18 cellular contexts compared by ENCODE assay signal in genomic region chr18:75293591-75293990, GRCh38.
A peak's percentile ranks its signal among the peaks of the same experiment; 100 is the strongest.
DNase-seq lines count a peak whose midpoint lies in the region; ATAC-seq and TF ChIP-seq lines count a peak whose summit lies in the region.
"Had no signal": no experiment of that assay in that cellular context is flagged by ENCODE, and none has a peak within 500 bp of the region (broad histone marks: within the 10 kb centered on the region; RNA-seq: fewer than 3 reads in every experiment).

No MANE protein-coding gene starts in this region.

- intact Hi-C loops in IMR-90 (cut with micrococcal nuclease) = no loop called here

- no peak overlapping the region for H3K9ac ChIP-seq in IMR-90 (ENCODE audit: low read depth, low read length)

- POLR2A ChIA-PET in IMR-90 (lab: Charles Lee; ENCODE audit: unreplicated experiment) = no interaction called here

- H2AK5ac ChIP-seq in IMR-90 (ENCODE audit: low read depth, low read length) = no peak overlapping the region

- H2BK5ac ChIP-seq in IMR-90 (ENCODE audit: low read depth, low read length, poor library complexity, severe bottlenecking) = no peak overlapping the region

- H3K23ac ChIP-seq in IMR-90 (ENCODE audit: low read depth, low read length) = no peak overlapping the region

- no peak overlapping the region for H3K4me3 ChIP-seq in IMR-90 (ENCODE audit: insufficient read depth, low read depth, low read length)
- H3K4me3 ChIP-seq: ascending aorta, gastrocnemius medialis, vagina had no signal

- CTCF ChIA-PET in IMR-90 (lab: Yijun Ruan, JAX) = no interaction called here

- H3K9me3 Mint-ChIP-seq in activated T-cell treated with anti-CD3 and anti-CD28 coated beads, Interleukin-2, amount 50 U/mL, for 4 hours = no peaks in the 10 kb centered on the region

- H3K27ac ChIP-seq in IMR-90 (ENCODE audit: insufficient read depth, low read length) = no peak overlapping the region
- H3K27ac ChIP-seq: ascending aorta, gastrocnemius medialis, vagina had no signal

- no peak overlapping the region for H3K18ac ChIP-seq in IMR-90 (ENCODE audit: low read depth, low read length)

- H3K36me3 ChIP-seq in IMR-90 (ENCODE audit: control insufficient read depth, insufficient read depth, low read length) = no peaks in the 10 kb centered on the region; the same call in 1 of the 2 replicates
- H3K36me3 ChIP-seq: ascending aorta, vagina had no signal

- no peak overlapping the region for H3K56ac ChIP-seq in IMR-90 (ENCODE audit: extremely low read depth, insufficient read depth, low read length)

- H3K36me3 Mint-ChIP-seq in activated T-cell treated with anti-CD3 and anti-CD28 coated beads, Interleukin-2, amount 50 U/mL, for 4 hours (ENCODE audit: insufficient read depth) = peaks cover 2% of the 10 kb centered on the region

- no peaks in the 10 kb centered on the region for H3K4me1 ChIP-seq in IMR-90 (ENCODE audit: control insufficient read depth, insufficient read depth, low read length)
- H3K4me1 ChIP-seq: ascending aorta, gastrocnemius medialis, vagina had no signal

- H4K20me1 ChIP-seq in IMR-90 (ENCODE audit: insufficient read depth, low read length) = no peaks in the 10 kb centered on the region

- dilution Hi-C loops in IMR-90 (cut with HindIII; ENCODE audit: low sequenced_read_pairs, unreplicated experiment) = no loop called here

- TF ChIP-seq POLR2A in IMR-90 (IDR thresholded peaks at IDR 0.05; ENCODE audit: low read depth, low read length) = no peak

- DNase-seq in DMS53 (lab: John Stamatoyannopoulos, UW) = peak; percentile 92
- peak; percentile 26 for DNase-seq in IMR-90
- DNase-seq in RPMI7951 (ENCODE audit: low read depth) = peak; percentile 67
- DNase-seq in iris pigment epithelial cell (ENCODE audit: low read depth) = peak; percentile 17
- no peak for DNase-seq in activated T-cell treated with anti-CD3 and anti-CD28 coated beads, Interleukin-2, amount 50 U/mL, for 4 hours
- DNase-seq in amniotic stem cell (lab: John Stamatoyannopoulos, UW) = no peak
- no peak for DNase-seq in activated naive CD4-positive, alpha-beta T cell (lab: John Stamatoyannopoulos, UW)
- no peak for DNase-seq in activated naive CD4-positive, alpha-beta T cell treated with anti-CD3 and anti-CD28 coated beads, Interleukin-2, amount 50 U/mL, for 16 hours
- DNase-seq: activated effector memory CD4-positive, alpha-beta T cell treated with Interleukin-2 at 50 U/mL for 16 hours; COR-L47; cortex of kidney; gastrocnemius medialis; left ventricle myocardium superior; NCI-H446 treated with DMSO at 0.1 percent for 48 hours; right cardiac atrium; T-helper 2 cell had no signal

- H2BK15ac ChIP-seq in IMR-90 (ENCODE audit: low read depth, low read length) = no peak overlapping the region

- no peaks in the 10 kb centered on the region for H3K79me1 ChIP-seq in IMR-90 (ENCODE audit: low read depth in 1 of 2, low read length in 2 of 2)

- H4K5ac ChIP-seq in IMR-90 (ENCODE audit: low read depth, low read length) = no peak overlapping the region

- ATAC-seq in IMR-90 (ENCODE audit: low read depth) = no peak
- ATAC-seq in activated T-cell treated with anti-CD3 and anti-CD28 coated beads, Interleukin-2, amount 50 U/mL, for 4 hours = no peak
- ATAC-seq: gastrocnemius medialis, left ventricle myocardium superior, right cardiac atrium had no signal

- peaks cover 7% of the 10 kb centered on the region; the same call in 1 of the 2 replicates for H3K9me1 ChIP-seq in IMR-90 (ENCODE audit: insufficient read depth, low read length)

- no peak overlapping the region for H4K8ac ChIP-seq in IMR-90 (ENCODE audit: low read depth in 2 of 2, low read length in 2 of 2)

- no TSS peak for BruUV-seq in IMR-90 (replicated peaks; lab: Mats Ljungman, UMichigan)

- no peak overlapping the region for H2AFZ ChIP-seq in IMR-90 (replicated peaks; ENCODE audit: low read length, poor library complexity)

- H2BK20ac ChIP-seq in IMR-90 (ENCODE audit: low read depth, low read length) = no peak overlapping the region

- in situ Hi-C loops in IMR-90 (cut with MboI; ENCODE audit: low sequenced_read_pairs) = no loop called here

- no peak overlapping the region for H3K4me2 ChIP-seq in IMR-90 (ENCODE audit: low read depth, low read length)

- H2BK120ac ChIP-seq in IMR-90 (ENCODE audit: low read depth, low read length) = no peak overlapping the region

- 93% methylated on average over 3 of the region's 9 CpGs; no CpG with 5 or more reads in 1 of the 2 experiments for WGBS in IMR-90 (ENCODE audit: extremely low coverage in 2 of 2, insufficient read length in 1 of 2), 2 experiments

- H3K27me3 Mint-ChIP-seq in activated T-cell treated with anti-CD3 and anti-CD28 coated beads, Interleukin-2, amount 50 U/mL, for 4 hours (ENCODE audit: low read depth) = no peaks in the 10 kb centered on the region

- no peak overlapping the region for H4K91ac ChIP-seq in IMR-90 (ENCODE audit: insufficient read depth, low read depth, low read length)

- no peak overlapping the region for H2AK9ac ChIP-seq in IMR-90 (replicated peaks; ENCODE audit: low read depth, low read length, poor library complexity)

- no peaks in the 10 kb centered on the region for H3K9me3 ChIP-seq in IMR-90 (ENCODE audit: control insufficient read depth, insufficient read depth, low read length)
- H3K9me3 ChIP-seq: ascending aorta, gastrocnemius medialis, vagina had no signal

- TF ChIP-seq CTCF in IMR-90 (conservative IDR thresholded peaks at IDR 0.05; ENCODE audit: low read depth, low read length) = no peak

- no peak for TF ChIP-seq RAD21 in IMR-90 (IDR thresholded peaks at IDR 0.05; ENCODE audit: low read length)

- no peaks in the 10 kb centered on the region for H3K4me1 Mint-ChIP-seq in activated T-cell treated with anti-CD3 and anti-CD28 coated beads, Interleukin-2, amount 50 U/mL, for 4 hours (ENCODE audit: low read depth)

- no peak overlapping the region for H3K14ac ChIP-seq in IMR-90 (replicated peaks; ENCODE audit: low read depth, low read length)

- H3K27me3 ChIP-seq in IMR-90 (ENCODE audit: control insufficient read depth, insufficient read depth, low read length) = no peaks in the 10 kb centered on the region
- H3K27me3 ChIP-seq: ascending aorta, gastrocnemius medialis, vagina had no signal

- no peak overlapping the region for H3K4me3 Mint-ChIP-seq in activated T-cell treated with anti-CD3 and anti-CD28 coated beads, Interleukin-2, amount 50 U/mL, for 4 hours

- no peak overlapping the region for H3K4ac ChIP-seq in IMR-90 (ENCODE audit: low read depth, low read length)

TF ChIP-seq in IMR-90, 13 proteins besides CTCF, POLR2A, EP300 and RAD21:
- no peak for TF ChIP-seq SMC3 (IDR thresholded peaks at IDR 0.05; ENCODE audit: low read depth, low read length)
- TF ChIP-seq CEBPB (IDR thresholded peaks at IDR 0.05; ENCODE audit: low read depth, low read length) = no peak
- no peak for TF ChIP-seq BHLHE40 (IDR thresholded peaks at IDR 0.05; ENCODE audit: low read depth, low read length)
- no peak for TF ChIP-seq MAFK (IDR thresholded peaks at IDR 0.05; ENCODE audit: low read depth, low read length)
- no peak for TF ChIP-seq CHD1 (IDR thresholded peaks at IDR 0.05; ENCODE audit: low read depth, low read length)
- TF ChIP-seq NFE2L2 (IDR thresholded peaks at IDR 0.05; ENCODE audit: low read depth, low read length) = no peak
TF ChIP-seq in IMR-90: peak in this region for 0.

Comparison
In these comparisons a context has a peak if more than half of its experiments do, and no peak if none do; other contexts are left out.
1. DNase-seq: peak in DMS53 (single experiment), IMR-90 (single experiment), RPMI7951 (single experiment) and iris pigment epithelial cell (single experiment); none in activated T-cell treated with anti-CD3 and anti-CD28 coated beads, Interleukin-2, amount 50 U/mL, for 4 hours (single experiment), amniotic stem cell (single experiment), activated naive CD4-positive, alpha-beta T cell (0 of 4) and activated naive CD4-positive, alpha-beta T cell treated with anti-CD3 and anti-CD28 coated beads, Interleukin-2, amount 50 U/mL, for 16 hours (single experiment).